ENCODE assay signal across 9 cellular contexts in the genomic region with DNA sequence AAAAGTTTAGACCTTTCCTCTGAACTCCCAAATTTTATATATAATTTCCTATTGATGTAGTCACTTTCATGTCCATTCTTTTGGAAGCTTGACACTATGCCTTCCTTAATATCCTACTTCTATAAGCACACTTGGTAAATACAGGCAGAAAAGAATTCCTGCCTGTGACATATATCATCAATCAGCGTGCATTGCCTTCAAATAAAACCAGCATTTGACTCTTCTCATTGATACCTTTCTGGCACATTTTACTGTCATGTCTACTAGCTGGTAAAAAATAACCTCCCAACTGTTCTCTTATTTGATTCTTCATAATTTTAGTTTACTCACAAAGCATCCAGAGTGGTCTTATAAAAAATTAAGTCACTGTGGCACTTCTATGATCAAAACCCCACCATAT.
"Had no signal": no experiment of that assay in that cellular context is flagged by ENCODE, and none has a peak within 500 bp of the region (broad histone marks: within the 10 kb centered on the region; RNA-seq: fewer than 3 reads in every experiment).

No MANE protein-coding gene starts in this region.

- ATAC-seq: GM23338, HCT116 had no signal

- H3K27ac ChIP-seq: GM23248 had no signal

- H3K4me3 ChIP-seq: GM23248, GM23338, HAP-1 had no signal

- H3K36me3 ChIP-seq: HAP-1 had no signal

- H3K9me3 ChIP-seq: HAP-1 had no signal

- H2AFZ ChIP-seq: GM23248, GM23338 had no signal

- DNase-seq: GM23248, GOT3, H7, H9, HCEC 1CT, HFFc6 had no signal

- H3K9ac ChIP-seq: GM23248 had no signal

- H3K4me2 ChIP-seq: GM23338 had no signal
